Comparison of ENCODE assay signal across 9 cellular contexts in the genomic region with DNA sequence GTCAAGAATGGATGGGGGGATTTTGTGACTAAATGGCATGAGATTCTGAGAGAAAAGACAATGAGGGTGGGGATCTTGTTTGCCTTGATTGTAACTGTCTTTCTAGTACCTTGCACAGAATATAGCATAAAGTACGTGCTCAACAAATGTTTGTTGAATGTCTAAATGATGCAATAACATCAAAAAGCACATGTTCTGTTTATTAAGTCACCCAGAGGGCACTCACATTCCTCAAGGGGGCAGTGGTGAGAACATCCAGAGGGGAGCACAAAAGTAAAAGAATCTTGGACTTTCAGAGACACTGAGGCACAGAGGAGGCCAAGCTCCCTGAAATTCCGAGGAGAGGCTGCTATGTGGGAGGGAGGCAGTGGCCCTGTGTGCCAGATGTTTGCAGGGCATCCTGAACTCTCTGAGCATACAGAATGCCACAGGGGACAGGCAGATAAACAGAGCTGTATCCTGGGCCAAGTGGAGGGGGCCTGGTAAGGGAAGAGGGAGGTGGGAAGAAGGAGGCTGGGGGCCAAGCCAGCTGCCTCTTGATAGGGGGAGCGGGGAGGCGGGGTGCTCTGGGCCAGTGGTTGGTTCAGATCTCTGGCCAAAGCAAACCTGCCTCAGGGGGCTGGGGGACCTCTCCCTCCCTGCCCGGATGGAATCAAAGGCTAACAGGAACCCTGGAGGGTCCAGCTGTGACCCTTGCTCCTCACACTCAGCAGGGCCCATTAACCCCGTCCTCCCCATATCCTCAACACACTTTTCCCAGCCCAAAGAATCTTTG. TPM values are rescaled to one million over a fixed set of nuclear protein-coding genes. Genes with fewer than 3 reads are reported as not detected.
DNase-seq lines count a peak whose midpoint lies in the region; ATAC-seq, FAIRE-seq and TF ChIP-seq lines count a peak whose summit lies in the region.
"Had no signal": no experiment of that assay in that cellular context is flagged by ENCODE, and none has a peak within 500 bp of the region (broad histone marks: within the 10 kb centered on the region; RNA-seq: fewer than 3 reads in every experiment).

No MANE protein-coding gene starts in this region.

- H3K79me2 ChIP-seq in mesendoderm (ENCODE audit: control insufficient read depth, insufficient read depth, low read length) = no peaks in the 10 kb centered on the region

- ATAC-seq in A549 (peak; percentile 40 to 68; a peak in 4 of 6 replicates), GM19328 (IDR thresholded peaks at IDR 0.05; ENCODE audit: unreplicated experiment) (no peak), HG03280 (IDR thresholded peaks at IDR 0.05; ENCODE audit: unreplicated experiment) (no peak)

- POLR2A ChIA-PET in A549 (lab: Yijun Ruan, JAX) = no interaction called here

- H3K4me3 ChIP-seq in A549 (no peak overlapping the region), mesendoderm (ENCODE audit: low read length) (no peak overlapping the region)

- no peak for TF ChIP-seq POLR2A in A549 (IDR thresholded peaks at IDR 0.05; ENCODE audit: low read length)

- no peak overlapping the region for H2BK5ac ChIP-seq in mesendoderm (ENCODE audit: low read length)

- intact Hi-C loops in posterior cingulate gyrus (cut with DNase I) = no loop called here

- TF ChIP-seq CTCF in A549 (IDR thresholded peaks at IDR 0.05) = peak; percentile 57
- peak; percentile 48; the same call in 1 of the 2 replicates for TF ChIP-seq CTCF in GM12874 (IDR thresholded peaks at IDR 0.05; ENCODE audit: insufficient read depth, low read depth, low read length)

- no peak overlapping the region for H3K18ac ChIP-seq in mesendoderm (ENCODE audit: low read length)

- H3K27ac ChIP-seq in A549 (peak overlapping the region; percentile 77 to 83), cingulate gyrus (ENCODE audit: low read depth, low read length) (peak overlapping the region; percentile 4), mesendoderm (ENCODE audit: low read depth, low read length) (no peak overlapping the region)

- DNase-seq in A549 (ENCODE audit: low read depth in 1 of 2, low spot score in 1 of 2) (peak; percentile 75 to 80), RPMI7951 (ENCODE audit: low read depth) (peak; percentile 42), mesendoderm (peak; percentile 88), posterior cingulate gyrus (no peak)

- no peak overlapping the region for H2BK15ac ChIP-seq in mesendoderm (replicated peaks; ENCODE audit: low read depth)

- H3K4me2 ChIP-seq in A549 (peak overlapping the region; percentile 61), mesendoderm (ENCODE audit: low read length) (no peak overlapping the region)

- no peak overlapping the region for H3K23ac ChIP-seq in mesendoderm (ENCODE audit: low read length)

- no peak overlapping the region for H4K8ac ChIP-seq in mesendoderm (ENCODE audit: low read depth, low read length)

- H3K9ac ChIP-seq in mesendoderm (ENCODE audit: low read length) = no peak overlapping the region

- peak; percentile 27 to 35; a peak in 3 of 5 replicates for TF ChIP-seq RAD21 in A549 (conservative IDR thresholded peaks at IDR 0.05 in 1 of 2, IDR thresholded peaks at IDR 0.05 in 1 of 2)

- H4K5ac ChIP-seq in mesendoderm (ENCODE audit: low read length) = peak overlapping the region; percentile 92

- FAIRE-seq in A549 (lab: Jason Lieb, UNC) = no peak
- FAIRE-seq: colon had no signal

- H2BK120ac ChIP-seq in mesendoderm (ENCODE audit: low read depth, low read length) = no peak overlapping the region

- TF ChIP-seq EP300 in A549 (IDR thresholded peaks at IDR 0.05) = peak in 1 of 2 experiments; percentile 34; a peak in 1 of 5 replicates

- H3K4me1 ChIP-seq in A549 = peaks cover 20% of the 10 kb centered on the region
- H3K4me1 ChIP-seq in mesendoderm (ENCODE audit: control insufficient read depth, low read depth, low read length) = peaks cover 5% of the 10 kb centered on the region

- H2AK5ac ChIP-seq in mesendoderm (ENCODE audit: low read length) = peak overlapping the region; percentile 53

- H3K27me3 ChIP-seq in mesendoderm (ENCODE audit: insufficient read depth, low read length, poor library complexity) = no peaks in the 10 kb centered on the region

- H3K56ac ChIP-seq in mesendoderm (ENCODE audit: low read length) = peak overlapping the region; percentile 63

- H3K9me3 ChIP-seq in A549 = no peaks in the 10 kb centered on the region

- no peaks in the 10 kb centered on the region for H3K79me1 ChIP-seq in mesendoderm (ENCODE audit: low read length)

- H3K36me3 ChIP-seq in mesendoderm (ENCODE audit: control insufficient read depth, insufficient read depth, low read length) = no peaks in the 10 kb centered on the region

- CTCF ChIA-PET in A549 (lab: Yijun Ruan, JAX) = interaction anchor here (0.8 to 23.7 kb wide), 17 partner anchors 3 to 182 kb away, joined by 3 to 222 read pairs (median 6); a partner anchor contains a TSS

- 21% methylated on average over 6 of the region's 6 CpGs for WGBS in A549 (ENCODE audit: missing lambda C conversion rate)
- WGBS in mesendoderm (ENCODE audit: extremely low coverage, insufficient coverage, low lambda C conversion rate) = no CpG with 5 or more reads among the region's 6 CpGs

- H3K4ac ChIP-seq in mesendoderm (ENCODE audit: low read depth, low read length) = no peak overlapping the region

TF ChIP-seq in A549, 52 proteins besides CTCF, POLR2A, EP300 and RAD21:
- TF ChIP-seq FOSB (CRISPR knock-in tag; IDR thresholded peaks at IDR 0.05) = no peak
- no peak for TF ChIP-seq HOXB13 (CRISPR knock-in tag; IDR thresholded peaks at IDR 0.05; ENCODE audit: low read depth)
- TF ChIP-seq ZSCAN20 (CRISPR knock-in tag; IDR thresholded peaks at IDR 0.05) = no peak
- no peak for TF ChIP-seq JUNB (IDR thresholded peaks at IDR 0.05)
- TF ChIP-seq CEBPB (IDR thresholded peaks at IDR 0.05) = peak; percentile 49 to 80; a peak in 3 of 4 replicates
- TF ChIP-seq MYC (IDR thresholded peaks at IDR 0.05; ENCODE audit: borderline replicate concordance, low read length) = peak; percentile 86; the same call in 1 of the 2 replicates
- no peak for TF ChIP-seq ZFP36 (IDR thresholded peaks at IDR 0.05; ENCODE audit: borderline replicate concordance, partially characterized antibody)
- peak; percentile 35; the same call in 1 of the 3 replicates for TF ChIP-seq SMC3 (IDR thresholded peaks at IDR 0.05)
- TF ChIP-seq RCOR1 (IDR thresholded peaks at IDR 0.05; ENCODE audit: low read depth, low read length) = no peak
- TF ChIP-seq, protein P1, sequence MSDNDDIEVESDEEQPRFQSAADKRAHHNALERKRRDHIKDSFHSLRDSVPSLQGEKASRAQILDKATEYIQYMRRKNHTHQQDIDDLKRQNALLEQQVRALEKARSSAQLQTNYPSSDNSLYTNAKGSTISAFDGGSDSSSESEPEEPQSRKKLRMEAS (IDR thresholded peaks at IDR 0.05) = peak; percentile 91

RNA-seq across cellular contexts. Expression of a gene that starts 6.5 kb away (rescaled TPM):
- polyA plus RNA-seq in A549 (2011; rRNA removed) (0.07 and 0.09 TPM in 2 replicates), A549 (2017; fragmentation: RNase III; extraction: RNeasy Plus Mini Kit Qiagen cat#74134 plus additional on column Dnase treatment) (0.10 to 0.13 TPM in 2 of 3 replicates, not detected in the other)
- polyA plus RNA-seq in A549 (2012; cell fraction: cytosol; rRNA removed) = 0.04 and 0.07 TPM in 2 replicates
- polyA plus RNA-seq in A549 (2012; cell fraction: nucleus; rRNA removed) = 0.34 and 0.61 TPM in 2 replicates
- polyA minus RNA-seq in A549 (2011; rRNA and poly(A)+ RNA removed) = 0.70 and 0.92 TPM in 2 replicates
- total RNA-seq in RPMI7951 (2014; rRNA removed; shearing (Covaris generic)) = not detected in 2 replicates
- 4.3 TPM for polyA plus RNA-seq in mesendoderm (2013, experiment 1 of 2)
- polyA plus RNA-seq in mesendoderm (2013, experiment 2 of 2) = 4.0 TPM

RNA-seq across cellular contexts. Expression of a gene that starts 10.7 kb away (rescaled TPM):
- polyA plus RNA-seq in A549 (2011; rRNA removed) = 7.3 and 8.3 TPM in 2 replicates
- 12.5 and 16.2 TPM in 2 replicates for polyA plus RNA-seq in A549 (2012; cell fraction: cytosol; rRNA removed)
- 34.3 and 45.1 TPM in 2 replicates for polyA plus RNA-seq in A549 (2012; cell fraction: nucleus; rRNA removed)
- polyA plus RNA-seq in A549 (2017; fragmentation: RNase III; extraction: RNeasy Plus Mini Kit Qiagen cat#74134 plus additional on column Dnase treatment) = 6.3 to 8.5 TPM (median 7.8 TPM) in 3 replicates
- polyA minus RNA-seq in A549 (2011; rRNA and poly(A)+ RNA removed) = 6.4 and 6.5 TPM in 2 replicates
- 7.9 and 10.7 TPM in 2 replicates for total RNA-seq in RPMI7951 (2014; rRNA removed; shearing (Covaris generic))
- polyA plus RNA-seq in mesendoderm (2013, experiment 1 of 2) = 22.0 TPM
- polyA plus RNA-seq in mesendoderm (2013, experiment 2 of 2) = 20.7 TPM

RNA-seq across cellular contexts. Expression of a gene that starts 27.7 kb away (rescaled TPM):
- polyA plus RNA-seq in A549 (2011; rRNA removed) = not detected in 2 replicates
- not detected in 2 replicates for polyA plus RNA-seq in A549 (2012; cell fraction: cytosol; rRNA removed)
- polyA plus RNA-seq in A549 (2012; cell fraction: nucleus; rRNA removed) = not detected in 2 replicates
- polyA plus RNA-seq in A549 (2017; fragmentation: RNase III; extraction: RNeasy Plus Mini Kit Qiagen cat#74134 plus additional on column Dnase treatment) = not detected in 3 replicates
- polyA minus RNA-seq in A549 (2011; rRNA and poly(A)+ RNA removed) = not detected in 2 replicates
- total RNA-seq in RPMI7951 (2014; rRNA removed; shearing (Covaris generic)) = not detected in 2 replicates
- polyA plus RNA-seq in mesendoderm (2013, experiment 1 of 2) = 0.01 TPM
- 0.04 TPM for polyA plus RNA-seq in mesendoderm (2013, experiment 2 of 2)

RNA-seq across cellular contexts. Expression of a gene that starts 39.1 kb away (rescaled TPM):
- not detected in 2 replicates for polyA plus RNA-seq in A549 (2011; rRNA removed)
- polyA plus RNA-seq in A549 (2012; cell fraction: cytosol; rRNA removed) = not detected in 2 replicates
- polyA plus RNA-seq in A549 (2012; cell fraction: nucleus; rRNA removed) = 0.07 TPM in 1 of 2 replicates, not detected in the other
- 0.05 to 0.09 TPM (median 0.05 TPM) in 3 replicates for polyA plus RNA-seq in A549 (2017; fragmentation: RNase III; extraction: RNeasy Plus Mini Kit Qiagen cat#74134 plus additional on column Dnase treatment)
- not detected in 2 replicates for polyA minus RNA-seq in A549 (2011; rRNA and poly(A)+ RNA removed)
- total RNA-seq in RPMI7951 (2014; rRNA removed; shearing (Covaris generic)) = 0.10 and 0.12 TPM in 2 replicates
- 0.45 TPM for polyA plus RNA-seq in mesendoderm (2013, experiment 1 of 2)
- 0.35 TPM for polyA plus RNA-seq in mesendoderm (2013, experiment 2 of 2)

RNA-seq across cellular contexts. Expression of a gene that starts 42.3 kb away (rescaled TPM):
- not detected in 2 replicates for polyA plus RNA-seq in A549 (2011; rRNA removed)
- polyA plus RNA-seq in A549 (2012; cell fraction: cytosol; rRNA removed) = not detected in 2 replicates
- not detected in 2 replicates for polyA plus RNA-seq in A549 (2012; cell fraction: nucleus; rRNA removed)
- polyA plus RNA-seq in A549 (2017; fragmentation: RNase III; extraction: RNeasy Plus Mini Kit Qiagen cat#74134 plus additional on column Dnase treatment) = not detected in 3 replicates
- not detected in 2 replicates for polyA minus RNA-seq in A549 (2011; rRNA and poly(A)+ RNA removed)
- total RNA-seq in RPMI7951 (2014; rRNA removed; shearing (Covaris generic)) = not detected in 2 replicates
- polyA plus RNA-seq in mesendoderm (2013, experiment 1 of 2) = 0.56 TPM
- polyA plus RNA-seq in mesendoderm (2013, experiment 2 of 2) = 0.42 TPM

Comparison
In these comparisons a context has a peak if more than half of its experiments do, and no peak if none do; other contexts are left out.
1. ATAC-seq: peak in A549 (2 of 2); none in GM19328 (single experiment) and HG03280 (single experiment).
2. DNase-seq: peak in A549 (2 of 2), RPMI7951 (single experiment) and mesendoderm (single experiment); none in posterior cingulate gyrus (0 of 10).